23 cellular contexts compared by ENCODE assay signal in genomic region chr22:37401401-37401859, GRCh38. TPM values are rescaled to one million over a fixed set of nuclear protein-coding genes. Genes with fewer than 3 reads are reported as not detected.
DNase-seq lines count a peak whose midpoint lies in the region; ATAC-seq and TF ChIP-seq lines count a peak whose summit lies in the region.
"Had no signal": no experiment of that assay in that cellular context is flagged by ENCODE, and none has a peak within 500 bp of the region (broad histone marks: within the 10 kb centered on the region; RNA-seq: fewer than 3 reads in every experiment).

No MANE protein-coding gene starts in this region.

- peak; percentile 59 for ATAC-seq in left lobe of liver
- ATAC-seq: activated naive CD4-positive, alpha-beta T cell treated with anti-CD3 and anti-CD28 coated beads, Interleukin-2, amount 50 U/mL, for 72 hours; mucosa of descending colon; stimulated activated naive B cell treated with anti-CD40 and anti-IgM and Interleukin-4, amounts not matched to agents 10 μg/mL and 1 μg/mL and 100 μg/mL, for 72 hours had no signal

- WGBS in tibial nerve, 2 donors, result 29 to 43% methylated on average over 10 of the region's 10 CpGs

- H3K4me3 ChIP-seq in astrocyte of the cerebellum (ENCODE audit: low read depth, low read length), result no peak overlapping the region
- H3K4me3 ChIP-seq in fibroblast of pulmonary artery (replicated peaks; ENCODE audit: low read depth, low read length), result no peak overlapping the region
- no peak overlapping the region for H3K4me3 ChIP-seq in tibial nerve
- no peak overlapping the region for H3K4me3 ChIP-seq in Caco-2 (ENCODE audit: low read depth, low read length)
- H3K4me3 ChIP-seq: BLaER1, gastroesophageal sphincter, mucosa of descending colon, spleen, upper lobe of left lung had no signal

- H3K36me3 ChIP-seq in tibial nerve (no peaks in the 10 kb centered on the region), Caco-2 (ENCODE audit: control insufficient read depth, insufficient read depth, low read length) (no peaks in the 10 kb centered on the region)
- H3K36me3 ChIP-seq: BLaER1, gastroesophageal sphincter, spleen, upper lobe of left lung had no signal

- TF ChIP-seq CTCF in astrocyte of the cerebellum (IDR thresholded peaks at IDR 0.05; ENCODE audit: low read depth, low read length, missing control alignments) (no peak), fibroblast of pulmonary artery (IDR thresholded peaks at IDR 0.05; ENCODE audit: low read length, missing control alignments) (no peak), tibial nerve (IDR thresholded peaks at IDR 0.05) (no peak), Caco-2 (IDR thresholded peaks at IDR 0.05; ENCODE audit: insufficient read depth in 1 of 2, low read depth in 1 of 2, low read length in 1 of 2, severe bottlenecking in 1 of 2, unreplicated experiment in 1 of 2) (no peak)

- peak; percentile 83 for DNase-seq in astrocyte of the cerebellum (ENCODE audit: low read depth)
- peak; percentile 26 for DNase-seq in fibroblast of pulmonary artery (ENCODE audit: low read depth)
- DNase-seq in left lobe of liver (ENCODE audit: low spot score), result peak; percentile 60
- peak; percentile 52 to 58 for DNase-seq in tibial nerve (ENCODE audit: low spot score in 2 of 2)
- no peak for DNase-seq in DMS114 treated with DMSO at 0.1 percent for 48 hours (lab: John Stamatoyannopoulos, UW; ENCODE audit: unreplicated experiment)
- DNase-seq in Caco-2, result no peak
- DNase-seq in activated CD4-positive, CD25-positive, alpha-beta regulatory T cell treated with anti-CD3 and anti-CD28 coated beads, Interleukin-2, amount 50 U/mL, for 72 hours, result no peak
- no peak for DNase-seq in activated CD4-positive, alpha-beta T cell treated with anti-CD3 and anti-CD28 coated beads, Interleukin-2, amount 50 U/mL, for 48 hours
- DNase-seq: activated CD4-positive, alpha-beta T cell treated with anti-CD3 and anti-CD28 coated beads, Interleukin-2, amount 10 ng/mL, durations not matched to agents 7 days and 5 days; activated T-cell treated with anti-CD3 and anti-CD28 coated beads, Interleukin-2, amount 50 U/mL, for 24 hours; DMS 273 treated with DMSO at 0.1 percent for 48 hours; MM.1S; NCI-H187 treated with DMSO at 0.1 percent for 48 hours; NCI-H510A; occipital lobe; spleen; stimulated activated naive B cell treated with anti-CD40 and anti-IgM and Interleukin-4, amounts not matched to agents 10 μg/mL and 1 μg/mL and 100 μg/mL, for 72 hours; T1000 had no signal

- no peaks in the 10 kb centered on the region for H3K36me3 Mint-ChIP-seq in Caco-2 (ENCODE audit: insufficient read depth, unreplicated experiment)
- H3K36me3 Mint-ChIP-seq: activated naive CD4-positive, alpha-beta T cell treated with anti-CD3 and anti-CD28 coated beads, Interleukin-2, amount 50 U/mL, for 72 hours; stimulated activated naive B cell treated with anti-CD40 and anti-IgM and Interleukin-4, amounts not matched to agents 10 μg/mL and 1 μg/mL and 100 μg/mL, for 72 hours had no signal

- H3K4me3 Mint-ChIP-seq in Caco-2 (ENCODE audit: unreplicated experiment), result no peak overlapping the region
- H3K4me3 Mint-ChIP-seq: activated CD4-positive, alpha-beta T cell treated with anti-CD3 and anti-CD28 coated beads, Interleukin-2, amount 10 ng/mL, durations not matched to agents 7 days and 5 days; activated T-cell treated with anti-CD3 and anti-CD28 coated beads, Interleukin-2, amount 50 U/mL, for 24 hours; stimulated activated naive B cell treated with anti-CD40 and anti-IgM and Interleukin-4, amounts not matched to agents 10 μg/mL and 1 μg/mL and 100 μg/mL, for 72 hours had no signal

- H3K27ac Mint-ChIP-seq in Caco-2 (ENCODE audit: unreplicated experiment), result no peak overlapping the region
- H3K27ac Mint-ChIP-seq: activated CD4-positive, alpha-beta T cell treated with anti-CD3 and anti-CD28 coated beads, Interleukin-2, amount 10 ng/mL, durations not matched to agents 7 days and 5 days; activated naive CD4-positive, alpha-beta T cell treated with anti-CD3 and anti-CD28 coated beads, Interleukin-2, amount 50 U/mL, for 72 hours; activated T-cell treated with anti-CD3 and anti-CD28 coated beads, Interleukin-2, amount 50 U/mL, for 24 hours; stimulated activated naive B cell treated with anti-CD40 and anti-IgM and Interleukin-4, amounts not matched to agents 10 μg/mL and 1 μg/mL and 100 μg/mL, for 72 hours had no signal

- no TSS peak for BruUV-seq in Caco-2 (replicated peaks; lab: Mats Ljungman, UMichigan)

- POLR2A ChIA-PET in Caco-2 (lab: Charles Lee), result no interaction called here

- CTCF ChIA-PET in Caco-2 (lab: Charles Lee), result no interaction called here

- H3K9me3 ChIP-seq in tibial nerve (no peaks in the 10 kb centered on the region), Caco-2 (no peaks in the 10 kb centered on the region)
- H3K9me3 ChIP-seq: BLaER1, gastroesophageal sphincter, mucosa of descending colon, spleen, upper lobe of left lung had no signal

- TF ChIP-seq POLR2A in tibial nerve (IDR thresholded peaks at IDR 0.05), result no peak

- peaks cover 0 to 40% (median 0%) of the 10 kb centered on the region in 4 donors for H3K4me1 ChIP-seq in tibial nerve
- H3K4me1 ChIP-seq in Caco-2, result peaks cover 14% of the 10 kb centered on the region; the same call in 1 of the 2 replicates
- H3K4me1 ChIP-seq: spleen had no signal

- H3K27me3 Mint-ChIP-seq in Caco-2 (ENCODE audit: insufficient read depth, unreplicated experiment), result no peaks in the 10 kb centered on the region
- H3K27me3 Mint-ChIP-seq: activated CD4-positive, alpha-beta T cell treated with anti-CD3 and anti-CD28 coated beads, Interleukin-2, amount 10 ng/mL, durations not matched to agents 7 days and 5 days had no signal

- no peaks in the 10 kb centered on the region for H3K4me1 Mint-ChIP-seq in Caco-2 (ENCODE audit: low read depth, unreplicated experiment)
- H3K4me1 Mint-ChIP-seq: activated CD4-positive, alpha-beta T cell treated with anti-CD3 and anti-CD28 coated beads, Interleukin-2, amount 10 ng/mL, durations not matched to agents 7 days and 5 days had no signal

- peak in 1 of 2 donors; percentile 19 for TF ChIP-seq EP300 in tibial nerve (IDR thresholded peaks at IDR 0.05)

- in situ Hi-C loops in astrocyte of the cerebellum (cut with HindIII; ENCODE audit: low sequenced_read_pairs), result loop anchor here (5.0 kb wide), 1 partner anchor 79 kb away; no protein-coding TSS in a partner anchor

- no peaks in the 10 kb centered on the region for H3K9me3 Mint-ChIP-seq in Caco-2 (ENCODE audit: unreplicated experiment)
- H3K9me3 Mint-ChIP-seq: activated CD4-positive, alpha-beta T cell treated with anti-CD3 and anti-CD28 coated beads, Interleukin-2, amount 10 ng/mL, durations not matched to agents 7 days and 5 days; activated naive CD4-positive, alpha-beta T cell treated with anti-CD3 and anti-CD28 coated beads, Interleukin-2, amount 50 U/mL, for 72 hours; activated T-cell treated with anti-CD3 and anti-CD28 coated beads, Interleukin-2, amount 50 U/mL, for 24 hours; stimulated activated naive B cell treated with anti-CD40 and anti-IgM and Interleukin-4, amounts not matched to agents 10 μg/mL and 1 μg/mL and 100 μg/mL, for 72 hours had no signal

- H3K27ac ChIP-seq in tibial nerve, result peak overlapping the region in 1 of 4 donors; percentile 81
- H3K27ac ChIP-seq: BLaER1, gastroesophageal sphincter, upper lobe of left lung had no signal

- intact Hi-C loops in Caco-2 (cut with micrococcal nuclease; ENCODE audit: unreplicated experiment), result no loop called here

- H3K27me3 ChIP-seq in tibial nerve (peaks cover 0 to 26% of the 10 kb centered on the region in 2 donors), Caco-2 (replicated peaks; ENCODE audit: control insufficient read depth, insufficient read depth, low read length) (no peaks in the 10 kb centered on the region)
- H3K27me3 ChIP-seq: BLaER1, upper lobe of left lung had no signal

RNA-seq across cellular contexts. Expression of gene ELFN2, which starts 25.8 kb away (rescaled TPM):
- total RNA-seq in left lobe of liver, result 0.23 TPM
- total RNA-seq in tibial nerve, result 1 to 10 TPM in 3 of 4 donors, under 1 TPM in 1; 0.30 to 4.4 (median 3.1) TPM
- total RNA-seq in Caco-2 (2022), result 4.0 and 4.6 TPM in 2 replicates

Comparison
In these comparisons a context has a peak if more than half of its experiments do, and no peak if none do; other contexts are left out.
1. DNase-seq: peak in astrocyte of the cerebellum (single experiment), fibroblast of pulmonary artery (single experiment), left lobe of liver (single experiment) and tibial nerve (2 of 2); none in DMS114 treated with DMSO at 0.1 percent for 48 hours (single experiment), Caco-2 (0 of 2), activated CD4-positive, CD25-positive, alpha-beta regulatory T cell treated with anti-CD3 and anti-CD28 coated beads, Interleukin-2, amount 50 U/mL, for 72 hours (single experiment) and activated CD4-positive, alpha-beta T cell treated with anti-CD3 and anti-CD28 coated beads, Interleukin-2, amount 50 U/mL, for 48 hours (0 of 2).